1 cellular context compared by ENCODE assay signal in the genomic region with DNA sequence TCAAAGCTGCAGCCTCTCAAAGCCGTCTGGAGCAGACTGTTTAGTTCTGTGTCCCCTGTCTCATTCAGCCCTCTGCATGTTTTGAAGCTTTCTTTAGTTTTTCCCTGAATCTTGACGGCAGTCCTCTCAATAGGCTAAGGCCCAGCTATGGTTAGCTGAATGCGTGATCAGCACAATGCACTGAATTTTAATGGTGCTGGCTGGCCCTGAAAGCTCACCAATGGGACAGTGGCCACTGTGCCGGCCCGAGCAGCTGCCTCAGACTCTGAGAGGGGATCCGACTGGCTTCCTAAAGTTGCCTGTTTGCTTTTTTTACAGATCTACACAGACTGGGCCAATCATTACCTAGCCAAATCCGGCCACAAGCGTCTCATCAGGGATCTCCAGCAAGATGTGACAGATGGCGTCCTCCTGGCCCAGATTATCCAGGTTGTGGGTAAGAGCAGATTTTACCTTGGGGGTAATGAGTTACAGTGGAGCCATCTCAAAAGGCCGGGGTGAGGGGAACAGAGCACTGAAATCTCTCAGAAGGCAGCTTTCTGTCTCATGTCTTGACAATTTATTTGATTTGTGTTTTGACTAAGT.
TF ChIP-seq lines count a peak whose summit lies in the region.

No MANE protein-coding gene starts in this region.

TF ChIP-seq in WTC11, 78 proteins besides CTCF, POLR2A, EP300 and RAD21 (continued from another document):
- TF ChIP-seq, protein P1, sequence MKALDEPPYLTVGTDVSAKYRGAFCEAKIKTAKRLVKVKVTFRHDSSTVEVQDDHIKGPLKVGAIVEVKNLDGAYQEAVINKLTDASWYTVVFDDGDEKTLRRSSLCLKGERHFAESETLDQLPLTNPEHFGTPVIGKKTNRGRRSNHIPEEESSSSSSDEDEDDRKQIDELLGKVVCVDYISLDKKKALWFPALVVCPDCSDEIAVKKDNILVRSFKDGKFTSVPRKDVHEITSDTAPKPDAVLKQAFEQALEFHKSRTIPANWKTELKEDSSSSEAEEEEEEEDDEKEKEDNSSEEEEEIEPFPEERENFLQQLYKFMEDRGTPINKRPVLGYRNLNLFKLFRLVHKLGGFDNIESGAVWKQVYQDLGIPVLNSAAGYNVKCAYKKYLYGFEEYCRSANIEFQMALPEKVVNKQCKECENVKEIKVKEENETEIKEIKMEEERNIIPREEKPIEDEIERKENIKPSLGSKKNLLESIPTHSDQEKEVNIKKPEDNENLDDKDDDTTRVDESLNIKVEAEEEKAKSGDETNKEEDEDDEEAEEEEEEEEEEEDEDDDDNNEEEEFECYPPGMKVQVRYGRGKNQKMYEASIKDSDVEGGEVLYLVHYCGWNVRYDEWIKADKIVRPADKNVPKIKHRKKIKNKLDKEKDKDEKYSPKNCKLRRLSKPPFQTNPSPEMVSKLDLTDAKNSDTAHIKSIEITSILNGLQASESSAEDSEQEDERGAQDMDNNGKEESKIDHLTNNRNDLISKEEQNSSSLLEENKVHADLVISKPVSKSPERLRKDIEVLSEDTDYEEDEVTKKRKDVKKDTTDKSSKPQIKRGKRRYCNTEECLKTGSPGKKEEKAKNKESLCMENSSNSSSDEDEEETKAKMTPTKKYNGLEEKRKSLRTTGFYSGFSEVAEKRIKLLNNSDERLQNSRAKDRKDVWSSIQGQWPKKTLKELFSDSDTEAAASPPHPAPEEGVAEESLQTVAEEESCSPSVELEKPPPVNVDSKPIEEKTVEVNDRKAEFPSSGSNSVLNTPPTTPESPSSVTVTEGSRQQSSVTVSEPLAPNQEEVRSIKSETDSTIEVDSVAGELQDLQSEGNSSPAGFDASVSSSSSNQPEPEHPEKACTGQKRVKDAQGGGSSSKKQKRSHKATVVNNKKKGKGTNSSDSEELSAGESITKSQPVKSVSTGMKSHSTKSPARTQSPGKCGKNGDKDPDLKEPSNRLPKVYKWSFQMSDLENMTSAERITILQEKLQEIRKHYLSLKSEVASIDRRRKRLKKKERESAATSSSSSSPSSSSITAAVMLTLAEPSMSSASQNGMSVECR (CRISPR knock-in tag; IDR thresholded peaks at IDR 0.05; ENCODE audit: borderline replicate concordance): no peak
- no peak for TF ChIP-seq NR2C2 (CRISPR knock-in tag; IDR thresholded peaks at IDR 0.05)
